In genomic region chr12:56234746-56235436, GRCh38 we compare ENCODE assay signal across 1 cellular context.
A peak's percentile ranks its signal among the peaks of the same experiment; 100 is the strongest.
TF ChIP-seq lines count a peak whose summit lies in the region.

No MANE protein-coding gene starts in this region.

TF ChIP-seq in K562, 482 proteins besides CTCF, POLR2A, EP300 and RAD21:
- TF ChIP-seq MAZ (CRISPR knock-in tag; conservative IDR thresholded peaks at IDR 0.05 in 1 of 2, IDR thresholded peaks at IDR 0.05 in 1 of 2) (no peak), POLR2H (tag; IDR thresholded peaks at IDR 0.05; ENCODE audit: low read depth) (no peak), SAFB2 (IDR thresholded peaks at IDR 0.05; ENCODE audit: borderline replicate concordance, low read depth, low read length, severe bottlenecking) (no peak), POLR2G (IDR thresholded peaks at IDR 0.05; ENCODE audit: low read depth, low read length) (peak; percentile 37; the same call in 1 of the 2 replicates)
